ENCODE assay signal across 14 cellular contexts in genomic region chr16:56732366-56732765, GRCh38. TPM values are rescaled to one million over a fixed set of nuclear protein-coding genes. Genes with fewer than 3 reads are reported as not detected.
DNase-seq lines count a peak whose midpoint lies in the region; ATAC-seq and TF ChIP-seq lines count a peak whose summit lies in the region.
"Had no signal": no experiment of that assay in that cellular context is flagged by ENCODE, and none has a peak within 500 bp of the region (broad histone marks: within the 10 kb centered on the region; RNA-seq: fewer than 3 reads in every experiment).

No MANE protein-coding gene starts in this region.

- no peak overlapping the region for H3K4me3 ChIP-seq in BLaER1
- no peak overlapping the region for H3K4me3 ChIP-seq in foreskin fibroblast (ENCODE audit: low read depth in 1 of 2, low read length in 2 of 2)
- H3K4me3 ChIP-seq: vagina had no signal

- H3K9me3 ChIP-seq in BLaER1: no peaks in the 10 kb centered on the region
- H3K9me3 ChIP-seq: vagina had no signal

- TF ChIP-seq CTCF in foreskin fibroblast (IDR thresholded peaks at IDR 0.05; ENCODE audit: low read depth, low read length): no peak

- H3K4me2 ChIP-seq in BLaER1: 0 out of 2 replicates have a peak overlapping the region, but pooled peaks have one; percentile 99

- peaks cover 70% of the 10 kb centered on the region for H4K20me1 ChIP-seq in BLaER1

- no peak overlapping the region for H3K27ac ChIP-seq in BLaER1
- H3K27ac ChIP-seq: vagina had no signal

- ATAC-seq in GM18858 (IDR thresholded peaks at IDR 0.05; ENCODE audit: unreplicated experiment): peak; percentile 57
- peak; percentile 43 for ATAC-seq in GM21825 (IDR thresholded peaks at IDR 0.05; ENCODE audit: unreplicated experiment)
- ATAC-seq in HG03354 (IDR thresholded peaks at IDR 0.05; ENCODE audit: poor library complexity, severe bottlenecking, unreplicated experiment): peak; percentile 56

- no peak overlapping the region for H3K9ac ChIP-seq in BLaER1

- peaks cover 35% of the 10 kb centered on the region for H3K36me3 ChIP-seq in BLaER1
- H3K36me3 ChIP-seq: vagina had no signal

- DNase-seq in A172 (ENCODE audit: low spot score) (no peak), DMS 273 (lab: John Stamatoyannopoulos, UW; ENCODE audit: unreplicated experiment) (no peak), foreskin fibroblast (no peak)
- DNase-seq in activated CD8-positive, alpha-beta memory T cell treated with anti-CD3 and anti-CD28 coated beads, Interleukin-2, amount 50 U/mL, for 4 hours: no peak
- DNase-seq: ACHN; activated CD4-positive, alpha-beta memory T cell treated with anti-CD3 and anti-CD28 coated beads, Interleukin-2, amount 10 ng/mL, durations not matched to agents 7 days and 5 days; hypothalamus; NCI-H2081 treated with DMSO at 0.1 percent for 48 hours; T-helper 17 cell had no signal

- no peaks in the 10 kb centered on the region for H3K27me3 ChIP-seq in BLaER1
- H3K27me3 ChIP-seq: vagina had no signal

- peaks cover 43% of the 10 kb centered on the region for H3K4me1 ChIP-seq in BLaER1

RNA-seq across cellular contexts. Expression of gene NUP93, which starts 2.4 kb away (rescaled TPM):
- 134 and 139 TPM in 2 replicates for total RNA-seq in A172 (2014; rRNA removed; shearing (Covaris generic))

RNA-seq across cellular contexts. Expression of gene MT1X, which starts 50.1 kb away (rescaled TPM):
- total RNA-seq in A172 (2014; rRNA removed; shearing (Covaris generic)): 24.9 and 97.3 TPM in 2 replicates
